In genomic region chr4:113070755-113071154, GRCh38 we compare ENCODE assay signal across 21 cellular contexts.
"Had no signal": no experiment of that assay in that cellular context is flagged by ENCODE, and none has a peak within 500 bp of the region (broad histone marks: within the 10 kb centered on the region; RNA-seq: fewer than 3 reads in every experiment).

No MANE protein-coding gene starts in this region.

- ATAC-seq: Panc1, PC-3, Right ventricle myocardium inferior had no signal

- H3K9me3 ChIP-seq: MG63, SJCRH30 had no signal

- H3K27me3 ChIP-seq: MG63, SJCRH30 had no signal

- H3K36me3 ChIP-seq: MG63, SJCRH30 had no signal

- H3K4me1 ChIP-seq: SJCRH30 had no signal

- H3K27ac ChIP-seq: SJCRH30, SK-N-MC had no signal

- DNase-seq: IMR-90, Karpas-422, KG1, MG63, NCI-H1092, NCI-H1105 treated with DMSO at 0.1 percent for 48 hours, NCI-H1417 treated with DMSO at 0.1 percent for 48 hours, NCI-H146, NCI-H187, NCI-H2029, NCI-H2081 treated with DMSO at 0.1 percent for 48 hours, NCI-H2171, NCI-H524, NCI-H526 treated with DMSO at 0.1 percent for 48 hours, NCI-H774, PC-3, SHP77 treated with DMSO at 0.1 percent for 48 hours, SJCRH30 had no signal

- H3K4me3 ChIP-seq: MG63, SJCRH30, SK-N-MC had no signal
